In the genomic region with DNA sequence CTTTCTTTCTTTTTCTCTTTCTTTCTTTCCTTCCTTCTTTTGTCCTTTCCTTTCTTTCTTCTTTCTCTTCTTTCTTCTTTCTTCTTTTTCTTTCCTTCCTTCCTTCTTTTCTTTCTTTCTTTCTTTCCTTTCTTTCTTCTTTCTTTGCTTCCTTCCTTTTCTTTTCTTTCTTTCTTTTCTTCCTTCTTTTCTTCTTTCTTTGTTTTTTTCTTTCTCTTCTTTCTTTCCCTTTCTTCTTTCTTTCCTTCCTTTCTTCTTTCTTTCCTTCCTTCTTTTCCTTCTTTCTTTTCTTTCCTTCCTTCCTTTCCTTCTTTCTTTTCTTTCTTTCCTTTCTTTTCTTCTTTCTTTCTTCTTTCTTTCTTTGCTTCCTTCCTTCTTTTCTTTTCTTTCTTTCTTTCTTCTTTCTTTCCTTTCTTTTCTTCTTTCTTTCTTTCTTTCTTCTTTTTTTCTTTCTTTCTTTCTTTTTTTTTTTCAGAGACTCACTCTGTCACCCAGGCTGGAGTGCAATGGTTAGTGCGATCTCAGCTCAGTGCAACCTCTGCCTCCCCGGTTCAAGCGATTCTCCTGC, we compare ENCODE assay signal across 21 cellular contexts.
"Had no signal": no experiment of that assay in that cellular context is flagged by ENCODE, and none has a peak within 500 bp of the region (broad histone marks: within the 10 kb centered on the region; RNA-seq: fewer than 3 reads in every experiment).

No MANE protein-coding gene starts in this region.

- H3K27ac Mint-ChIP-seq: nephron progenitor cell, WTC11 had no signal

- H3K27ac ChIP-seq: adrenal gland, breast epithelium, gastrocnemius medialis, lower lobe of right lung, spleen, thoracic aorta, upper lobe of right lung had no signal

- H3K4me1 ChIP-seq: adrenal gland, breast epithelium, gastrocnemius medialis, lower lobe of right lung, upper lobe of right lung had no signal

- ATAC-seq: activated CD4-positive, alpha-beta T cell treated with anti-CD3 and anti-CD28 coated beads for 36 hours; esophagus mucosa; gastrocnemius medialis; lower lobe of right lung; SK-N-SH treated with all-trans-retinoic acid at 6 μM for 48 hours; T-cell; upper lobe of right lung; WTC11 had no signal

- H3K4me1 Mint-ChIP-seq: WTC11 had no signal

- H3K9me3 Mint-ChIP-seq: T-cell, WTC11 had no signal

- H3K27me3 Mint-ChIP-seq: activated CD4-positive, alpha-beta T cell treated with anti-CD3 and anti-CD28 coated beads for 36 hours had no signal

- H3K27me3 ChIP-seq: adrenal gland, gastrocnemius medialis, upper lobe of right lung had no signal

- H3K9me3 ChIP-seq: adrenal gland, breast epithelium, gastrocnemius medialis, lower lobe of right lung, spleen, thoracic aorta, upper lobe of right lung had no signal

- DNase-seq: activated CD4-positive, alpha-beta T cell treated with anti-CD3 and anti-CD28 coated beads for 36 hours; activated CD8-positive, alpha-beta memory T cell treated with anti-CD3 and anti-CD28 coated beads for 24 hours; activated CD8-positive, alpha-beta memory T cell treated with anti-CD3 and anti-CD28 coated beads, Interleukin-2, amount 50 U/mL, for 48 hours; activated gamma-delta T cell treated with Interleukin-2 at 50 U/mL for 16 hours; adrenal gland; cerebellar nuclear complex; cortex of kidney; gastrocnemius medialis; head of caudate nucleus; lower lobe of right lung; nephron progenitor cell; nucleus accumbens; spleen; stimulated activated CD8-positive, alpha-beta memory T cell treated with anti-CD3 and anti-CD28 coated beads, Interleukin-4, amount 100 ng/mL, for 48 hours; T-cell; upper lobe of right lung had no signal

- H3K36me3 ChIP-seq: adrenal gland, breast epithelium, gastrocnemius medialis, lower lobe of right lung, spleen, thoracic aorta, upper lobe of right lung had no signal

- H3K4me3 Mint-ChIP-seq: activated CD4-positive, alpha-beta T cell treated with anti-CD3 and anti-CD28 coated beads for 36 hours; nephron progenitor cell; WTC11 had no signal

- H3K36me3 Mint-ChIP-seq: T-cell, WTC11 had no signal

- H3K4me3 ChIP-seq: adrenal gland, breast epithelium, gastrocnemius medialis, lower lobe of right lung, spleen, thoracic aorta, upper lobe of right lung had no signal
